ENCODE assay signal across 19 cellular contexts in the genomic region with DNA sequence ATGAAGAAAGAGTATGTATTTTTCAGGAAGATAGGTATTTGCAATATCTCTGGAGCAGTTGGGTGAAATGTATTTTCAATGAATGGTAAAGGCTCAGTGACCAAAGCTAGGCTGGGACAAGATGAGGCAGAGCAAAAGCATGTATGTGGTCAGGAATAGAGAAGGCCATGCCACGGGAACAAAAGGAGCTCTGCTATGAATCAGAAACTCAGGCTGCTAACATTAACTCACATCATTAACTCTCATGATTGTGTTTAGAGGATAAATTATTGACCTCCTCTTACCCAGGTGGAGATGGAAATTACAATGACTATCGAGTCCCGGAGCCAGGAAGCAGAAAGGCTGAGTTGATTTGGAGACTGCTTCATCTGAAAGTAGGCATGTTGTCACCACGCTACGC.
DNase-seq lines count a peak whose midpoint lies in the region; ATAC-seq, FAIRE-seq and TF ChIP-seq lines count a peak whose summit lies in the region.
"Had no signal": no experiment of that assay in that cellular context is flagged by ENCODE, and none has a peak within 500 bp of the region (broad histone marks: within the 10 kb centered on the region; RNA-seq: fewer than 3 reads in every experiment).

No MANE protein-coding gene starts in this region.

- no peak overlapping the region for H3K27ac Mint-ChIP-seq in naive thymus-derived CD8-positive, alpha-beta T cell
- H3K27ac Mint-ChIP-seq: B cell; CD4-positive, alpha-beta memory T cell had no signal

- no peaks in the 10 kb centered on the region for H3K36me3 ChIP-seq in kidney epithelial cell (ENCODE audit: control insufficient read depth, insufficient read depth, low read length)
- H3K36me3 ChIP-seq: MG63 had no signal

- H3K27me3 Mint-ChIP-seq in naive thymus-derived CD8-positive, alpha-beta T cell: peaks cover 0 to 21% (median 4%) of the 10 kb centered on the region in 5 donors
- H3K27me3 Mint-ChIP-seq: B cell; CD4-positive, alpha-beta memory T cell had no signal

- no peaks in the 10 kb centered on the region for H3K9me3 Mint-ChIP-seq in naive thymus-derived CD8-positive, alpha-beta T cell
- H3K9me3 Mint-ChIP-seq: CD4-positive, alpha-beta memory T cell had no signal

- ATAC-seq in naive thymus-derived CD8-positive, alpha-beta T cell: no peak

- H3K4me3 ChIP-seq in kidney epithelial cell (ENCODE audit: low read depth, low read length): no peak overlapping the region
- H3K4me3 ChIP-seq: GM23248, MG63 had no signal

- no peaks in the 10 kb centered on the region for H3K4me1 Mint-ChIP-seq in naive thymus-derived CD8-positive, alpha-beta T cell
- H3K4me1 Mint-ChIP-seq: B cell; CD4-positive, alpha-beta memory T cell had no signal

- H3K36me3 Mint-ChIP-seq in naive thymus-derived CD8-positive, alpha-beta T cell: no peaks in the 10 kb centered on the region
- H3K36me3 Mint-ChIP-seq: CD4-positive, alpha-beta memory T cell had no signal

- POLR2A ChIA-PET in naive thymus-derived CD8-positive, alpha-beta T cell (lab: Charles Lee): no interaction called here

- DNase-seq in HT1080 (ENCODE audit: low read depth) (peak; percentile 74), astrocyte of the hippocampus (ENCODE audit: low read depth, low spot score) (peak; percentile 93), kidney epithelial cell (ENCODE audit: low read depth) (peak; percentile 93), urothelium cell line (ENCODE audit: low spot score) (peak; percentile 10), mucosa of gallbladder (ENCODE audit: low spot score) (no peak), EL (no peak)
- no peak for DNase-seq in naive thymus-derived CD8-positive, alpha-beta T cell
- DNase-seq: CD4-positive, alpha-beta memory T cell; DND-41; GF-D8; GM23248; MG63; NCI-H1105; NCI-H1694 treated with DMSO at 0.1 percent for 48 hours; NCI-H345; NCI-H774; SHP77 treated with DMSO at 0.1 percent for 48 hours had no signal

- FAIRE-seq in urothelium cell line (lab: Jason Lieb, UNC): no peak
- FAIRE-seq: GM19239 had no signal

- H3K4me3 Mint-ChIP-seq in naive thymus-derived CD8-positive, alpha-beta T cell: no peak overlapping the region
- H3K4me3 Mint-ChIP-seq: B cell; CD4-positive, alpha-beta memory T cell had no signal

- no peak for TF ChIP-seq CTCF in kidney epithelial cell (IDR thresholded peaks at IDR 0.05; ENCODE audit: insufficient read depth, low read length, poor library complexity, severe bottlenecking)

- H3K27me3 ChIP-seq in kidney epithelial cell (ENCODE audit: control insufficient read depth, insufficient read depth, low read length): no peaks in the 10 kb centered on the region
- H3K27me3 ChIP-seq: MG63 had no signal

Comparison
In these comparisons a context has a peak if more than half of its experiments do, and no peak if none do; other contexts are left out.
1. DNase-seq: peak in HT1080 (single experiment), astrocyte of the hippocampus (single experiment), kidney epithelial cell (single experiment) and urothelium cell line (single experiment); none in naive thymus-derived CD8-positive, alpha-beta T cell (0 of 10), mucosa of gallbladder (single experiment) and EL (single experiment).